ENCODE assay signal across 8 cellular contexts in genomic region chr3:50568947-50569749, GRCh38. TPM values are rescaled to one million over a fixed set of nuclear protein-coding genes. Genes with fewer than 3 reads are reported as not detected.
DNase-seq lines count a peak whose midpoint lies in the region; ATAC-seq and TF ChIP-seq lines count a peak whose summit lies in the region.

TSS of gene HEMK1 (plus strand) at chr3:50569522. CDS start at chr3:50571105, 1,583 bp downstream.

- H3K9me3 Mint-ChIP-seq in activated naive CD4-positive, alpha-beta T cell treated with anti-CD3 and anti-CD28 coated beads, Interleukin-2, amount 50 U/mL, for 24 hours: no peaks in the 10 kb centered on the region

- ATAC-seq in SK-N-SH treated with all-trans-retinoic acid at 6 μM for 48 hours: peak; percentile 83

- H3K36me3 Mint-ChIP-seq in activated naive CD4-positive, alpha-beta T cell treated with anti-CD3 and anti-CD28 coated beads, Interleukin-2, amount 50 U/mL, for 24 hours: no peaks in the 10 kb centered on the region

- peak within 1 kb of the TSS; percentile 92 for H3K4me3 Mint-ChIP-seq in activated naive CD4-positive, alpha-beta T cell treated with anti-CD3 and anti-CD28 coated beads, Interleukin-2, amount 50 U/mL, for 24 hours

- peak; percentile 69 for DNase-seq in GM04503 (ENCODE audit: low read depth)
- peak; percentile 81 for DNase-seq in HFF-Myc (ENCODE audit: extremely low read depth, low read depth)
- DNase-seq in NAMALWA (ENCODE audit: low spot score): peak; percentile 87
- DNase-seq in germinal center (ENCODE audit: low spot score): peak; percentile 99
- DNase-seq in nucleus accumbens (lab: John Stamatoyannopoulos, UW): peak; percentile 78 to 99 (median 94)

- peak within 1 kb of the TSS; percentile 91 for H3K27ac Mint-ChIP-seq in activated naive CD4-positive, alpha-beta T cell treated with anti-CD3 and anti-CD28 coated beads, Interleukin-2, amount 50 U/mL, for 24 hours

- no peak for TF ChIP-seq CTCF in HFF-Myc (IDR thresholded peaks at IDR 0.05; ENCODE audit: low read depth, low read length, missing control alignments)

- peaks cover 62% of the 10 kb centered on the region for H3K4me1 Mint-ChIP-seq in activated naive CD4-positive, alpha-beta T cell treated with anti-CD3 and anti-CD28 coated beads, Interleukin-2, amount 50 U/mL, for 24 hours

- peak within 1 kb of the TSS; percentile 59 for H3K27ac ChIP-seq in temporal lobe (ENCODE audit: low read depth, low read length)

- no peaks in the 10 kb centered on the region for H3K27me3 Mint-ChIP-seq in activated naive CD4-positive, alpha-beta T cell treated with anti-CD3 and anti-CD28 coated beads, Interleukin-2, amount 50 U/mL, for 24 hours

- H3K4me3 ChIP-seq in HFF-Myc (replicated peaks; ENCODE audit: low read depth, low read length): peak within 1 kb of the TSS; percentile 95

TF ChIP-seq in SK-N-SH treated with all-trans-retinoic acid at 6 μM for 48 hours, 23 proteins besides CTCF, POLR2A, EP300 and RAD21:
- TF ChIP-seq RARB (CRISPR knock-in tag; IDR thresholded peaks at IDR 0.05) (no peak), CSDC2 (CRISPR knock-in tag; IDR thresholded peaks at IDR 0.05) (no peak), ZNF70 (CRISPR knock-in tag; IDR thresholded peaks at IDR 0.05) (no peak), ZNF8 (CRISPR knock-in tag; IDR thresholded peaks at IDR 0.05) (no peak; the same call in 1 of the 2 replicates), TCF4 (CRISPR knock-in tag; IDR thresholded peaks at IDR 0.05; ENCODE audit: borderline replicate concordance) (peak; percentile 61; the same call in 1 of the 2 replicates), CREB5 (CRISPR knock-in tag; IDR thresholded peaks at IDR 0.05; ENCODE audit: low read depth) (no peak), BACH2 (CRISPR knock-in tag; IDR thresholded peaks at IDR 0.05; ENCODE audit: borderline replicate concordance) (no peak), ZFP3 (CRISPR knock-in tag; IDR thresholded peaks at IDR 0.05) (no peak), ZFP30 (CRISPR knock-in tag; IDR thresholded peaks at IDR 0.05) (no peak), GLIS3 (CRISPR knock-in tag; IDR thresholded peaks at IDR 0.05) (no peak), TSHZ2 (CRISPR knock-in tag; IDR thresholded peaks at IDR 0.05) (peak; percentile 37; the same call in 1 of the 2 replicates)
- TF ChIP-seq, protein P1, sequence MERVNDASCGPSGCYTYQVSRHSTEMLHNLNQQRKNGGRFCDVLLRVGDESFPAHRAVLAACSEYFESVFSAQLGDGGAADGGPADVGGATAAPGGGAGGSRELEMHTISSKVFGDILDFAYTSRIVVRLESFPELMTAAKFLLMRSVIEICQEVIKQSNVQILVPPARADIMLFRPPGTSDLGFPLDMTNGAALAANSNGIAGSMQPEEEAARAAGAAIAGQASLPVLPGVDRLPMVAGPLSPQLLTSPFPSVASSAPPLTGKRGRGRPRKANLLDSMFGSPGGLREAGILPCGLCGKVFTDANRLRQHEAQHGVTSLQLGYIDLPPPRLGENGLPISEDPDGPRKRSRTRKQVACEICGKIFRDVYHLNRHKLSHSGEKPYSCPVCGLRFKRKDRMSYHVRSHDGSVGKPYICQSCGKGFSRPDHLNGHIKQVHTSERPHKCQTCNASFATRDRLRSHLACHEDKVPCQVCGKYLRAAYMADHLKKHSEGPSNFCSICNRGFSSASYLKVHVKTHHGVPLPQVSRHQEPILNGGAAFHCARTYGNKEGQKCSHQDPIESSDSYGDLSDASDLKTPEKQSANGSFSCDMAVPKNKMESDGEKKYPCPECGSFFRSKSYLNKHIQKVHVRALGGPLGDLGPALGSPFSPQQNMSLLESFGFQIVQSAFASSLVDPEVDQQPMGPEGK (CRISPR knock-in tag; IDR thresholded peaks at IDR 0.05; ENCODE audit: borderline replicate concordance): no peak
TF ChIP-seq in SK-N-SH treated with all-trans-retinoic acid at 6 μM for 48 hours: peak in this region for 2.

RNA-seq across cellular contexts. Expression of gene HEMK1, which starts in this region (rescaled TPM):
- total RNA-seq in temporal lobe: 2.5 TPM

Comparison
In these comparisons a context has a peak if more than half of its experiments do, and no peak if none do; other contexts are left out.
1. Peak in every context shown above with its lines: DNase-seq, ATAC-seq, H3K4me3 ChIP-seq and H3K27ac ChIP-seq.